In genomic region chr3:171828852-171829770, GRCh38 we compare ENCODE assay signal across 2 cellular contexts.
TF ChIP-seq lines count a peak whose summit lies in the region.

No MANE protein-coding gene starts in this region.

TF ChIP-seq in K562, 482 proteins besides CTCF, POLR2A, EP300 and RAD21:
- TF ChIP-seq SMAD1 (IDR thresholded peaks at IDR 0.05; ENCODE audit: low read depth, low read length, partially characterized antibody) (no peak), RBM15 (IDR thresholded peaks at IDR 0.05; ENCODE audit: insufficient read depth, low read length) (no peak), SMARCA5 (IDR thresholded peaks at IDR 0.05) (0 out of 2 replicates have a peak, but pooled peaks have one; percentile 18), ZNF512 (tag; IDR thresholded peaks at IDR 0.05) (0 out of 2 replicates have a peak, but pooled peaks have one; percentile 14), CBX1 (IDR thresholded peaks at IDR 0.05; ENCODE audit: low read depth) (no peak), ZNF217 (CRISPR knock-in tag; IDR thresholded peaks at IDR 0.05) (no peak), TEAD2 (tag; IDR thresholded peaks at IDR 0.05) (no peak)

TF ChIP-seq in HepG2, 621 proteins besides CTCF, POLR2A, EP300 and RAD21:
- TF ChIP-seq, protein P1, sequence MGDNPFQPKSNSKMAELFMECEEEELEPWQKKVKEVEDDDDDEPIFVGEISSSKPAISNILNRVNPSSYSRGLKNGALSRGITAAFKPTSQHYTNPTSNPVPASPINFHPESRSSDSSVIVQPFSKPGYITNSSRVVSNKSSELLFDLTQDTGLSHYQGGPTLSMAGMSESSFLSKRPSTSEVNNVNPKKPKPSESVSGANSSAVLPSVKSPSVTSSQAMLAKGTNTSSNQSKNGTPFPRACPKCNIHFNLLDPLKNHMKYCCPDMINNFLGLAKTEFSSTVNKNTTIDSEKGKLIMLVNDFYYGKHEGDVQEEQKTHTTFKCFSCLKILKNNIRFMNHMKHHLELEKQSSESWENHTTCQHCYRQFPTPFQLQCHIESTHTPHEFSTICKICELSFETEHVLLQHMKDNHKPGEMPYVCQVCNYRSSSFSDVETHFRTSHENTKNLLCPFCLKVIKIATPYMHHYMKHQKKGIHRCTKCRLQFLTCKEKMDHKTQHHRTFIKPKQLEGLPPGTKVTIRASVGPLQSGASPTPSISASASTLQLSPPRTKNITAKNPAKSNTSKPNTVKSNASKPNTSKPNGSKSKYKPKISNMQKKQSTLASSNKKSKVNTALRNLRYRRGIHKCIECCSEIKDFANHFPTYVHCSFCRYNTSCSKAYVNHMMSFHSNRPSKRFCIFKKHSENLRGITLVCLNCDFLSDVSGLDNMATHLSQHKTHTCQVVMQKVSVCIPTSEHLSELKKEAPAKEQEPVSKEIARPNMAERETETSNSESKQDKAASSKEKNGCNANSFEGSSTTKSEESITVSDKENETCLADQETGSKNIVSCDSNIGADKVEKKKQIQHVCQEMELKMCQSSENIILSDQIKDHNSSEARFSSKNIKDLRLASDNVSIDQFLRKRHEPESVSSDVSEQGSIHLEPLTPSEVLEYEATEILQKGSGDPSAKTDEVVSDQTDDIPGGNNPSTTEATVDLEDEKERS (CRISPR knock-in tag; IDR thresholded peaks at IDR 0.05): no peak
- TF ChIP-seq NFIC (IDR thresholded peaks at IDR 0.05; ENCODE audit: low read length) (0 out of 2 replicates have a peak, but pooled peaks have one; percentile 4), HOXD1 (CRISPR knock-in tag; IDR thresholded peaks at IDR 0.05) (no peak), TBX3 (IDR thresholded peaks at IDR 0.05; ENCODE audit: borderline replicate concordance) (no peak), HNRNPK (IDR thresholded peaks at IDR 0.05; ENCODE audit: low read depth, low read length, poor library complexity, severe bottlenecking) (peak; percentile 81)
